25 cellular contexts compared by ENCODE assay signal in genomic region chr12:92402415-92402814, GRCh38.
A peak's percentile ranks its signal among the peaks of the same experiment; 100 is the strongest.
DNase-seq lines count a peak whose midpoint lies in the region; ATAC-seq, FAIRE-seq and TF ChIP-seq lines count a peak whose summit lies in the region.
"Had no signal": no experiment of that assay in that cellular context is flagged by ENCODE, and none has a peak within 500 bp of the region (broad histone marks: within the 10 kb centered on the region; RNA-seq: fewer than 3 reads in every experiment).

No MANE protein-coding gene starts in this region.

- no peak for FAIRE-seq in GM12878 (lab: Jason Lieb, UNC)
- FAIRE-seq: kidney had no signal

- H3K4me2 ChIP-seq in GM12878 (ENCODE audit: control insufficient read depth, insufficient read depth), result 0 out of 2 replicates have a peak overlapping the region, but pooled peaks have one; percentile 23

- in situ Hi-C loops in GM12878 (cut with MboI) (loop anchor here (5.0 kb wide), 1 partner anchor 255 kb away; the partner anchor contains the start of gene BTG1), GM13977 (cut with MboI; ENCODE audit: low pct_unique_long_range_greater_than_20kb, low sequenced_read_pairs, unreplicated experiment) (loop anchor here (25.0 kb wide), 1 partner anchor 1015 kb away; no protein-coding TSS in a partner anchor)

- no peaks in the 10 kb centered on the region for H3K9me3 Mint-ChIP-seq in stimulated activated naive CD8-positive, alpha-beta T cell treated with anti-CD3 and anti-CD28 coated beads, Interleukin-15, Interleukin-2, amounts not matched to agents 100 ng/mL and 50 ng/mL, for 24 hours
- no peaks in the 10 kb centered on the region for H3K9me3 Mint-ChIP-seq in stimulated activated naive CD8-positive, alpha-beta T cell treated with anti-CD3 and anti-CD28 coated beads, Interleukin-15, amount 100 ng/mL, for 72 hours

- no peaks in the 10 kb centered on the region for H3K27me3 Mint-ChIP-seq in stimulated activated naive CD8-positive, alpha-beta T cell treated with anti-CD3 and anti-CD28 coated beads, Interleukin-15, Interleukin-2, amounts not matched to agents 100 ng/mL and 50 ng/mL, for 24 hours
- H3K27me3 Mint-ChIP-seq in stimulated activated naive CD8-positive, alpha-beta T cell treated with anti-CD3 and anti-CD28 coated beads, Interleukin-15, amount 100 ng/mL, for 72 hours, result no peaks in the 10 kb centered on the region
- H3K27me3 Mint-ChIP-seq: type B pancreatic cell had no signal

- peaks cover 8% of the 10 kb centered on the region for H3K36me3 Mint-ChIP-seq in stimulated activated naive CD8-positive, alpha-beta T cell treated with anti-CD3 and anti-CD28 coated beads, Interleukin-15, Interleukin-2, amounts not matched to agents 100 ng/mL and 50 ng/mL, for 24 hours (ENCODE audit: low read depth)
- H3K36me3 Mint-ChIP-seq: type B pancreatic cell had no signal

- H3K9me3 ChIP-seq in GM12878 (replicated peaks; ENCODE audit: control insufficient read depth, insufficient read depth, low read length), result no peaks in the 10 kb centered on the region; the same call in 1 of the 3 replicates
- H3K9me3 ChIP-seq: adrenal gland, Caco-2, stomach had no signal

- H4K20me1 ChIP-seq in GM12878 (ENCODE audit: control insufficient read depth, insufficient read depth), result no peaks in the 10 kb centered on the region

- TF ChIP-seq RAD21 in GM12878 (IDR thresholded peaks at IDR 0.05; ENCODE audit: insufficient read depth, low read depth, low read length), result no peak

- TF ChIP-seq CTCF in GM12878 (IDR thresholded peaks at IDR 0.05 in 2 of 3, conservative IDR thresholded peaks at IDR 0.05 in 1 of 3; ENCODE audit: control insufficient read depth in 2 of 3, extremely low read depth in 1 of 3, insufficient read depth in 1 of 3, low read depth in 3 of 3, low read length in 3 of 3) (no peak), GM13977 (IDR thresholded peaks at IDR 0.05; ENCODE audit: extremely low read depth, insufficient read depth, missing control alignments) (no peak)

- TF ChIP-seq EP300 in GM12878 (IDR thresholded peaks at IDR 0.05; ENCODE audit: borderline replicate concordance in 1 of 2, control insufficient read depth in 1 of 2, low read depth in 2 of 2, low read length in 2 of 2), result no peak

- no peak overlapping the region for H3K9ac ChIP-seq in GM12878 (ENCODE audit: control insufficient read depth, insufficient read depth, low read length)
- H3K9ac ChIP-seq: parathyroid adenoma had no signal

- H3K27me3 ChIP-seq in GM12878 (replicated peaks in 1 of 2; ENCODE audit: control insufficient read depth in 2 of 2, insufficient read depth in 2 of 2, low read length in 1 of 2), result no peaks in the 10 kb centered on the region
- H3K27me3 ChIP-seq: adrenal gland, stomach had no signal

- POLR2A ChIA-PET in GM12878 (lab: Charles Lee), result interaction anchor here (0.7 to 4.3 kb wide), 9 partner anchors 10 to 257 kb away, joined by 4 to 40 read pairs (median 7); partner anchors contain the start of gene BTG1

- 3% methylated on average over 1 of the region's 1 CpG for WGBS in GM12878 (ENCODE audit: insufficient coverage, insufficient replicate concordance, low lambda C conversion rate, missing lambda C conversion rate)

- SMC1A ChIA-PET in GM12878 (lab: Charles Lee; ENCODE audit: uncharacterized antibody, unreplicated experiment), result interaction anchor here (0.6 to 11.7 kb wide), 25 partner anchors 12 to 926 kb away, joined by 3 to 145 read pairs (median 5); partner anchors contain the start of gene BTG1

- peaks cover 89% of the 10 kb centered on the region for H3K4me1 Mint-ChIP-seq in stimulated activated naive CD8-positive, alpha-beta T cell treated with anti-CD3 and anti-CD28 coated beads, Interleukin-15, Interleukin-2, amounts not matched to agents 100 ng/mL and 50 ng/mL, for 24 hours (ENCODE audit: low read depth)
- peaks cover 95% of the 10 kb centered on the region for H3K4me1 Mint-ChIP-seq in stimulated activated naive CD8-positive, alpha-beta T cell treated with anti-CD3 and anti-CD28 coated beads, Interleukin-15, amount 100 ng/mL, for 72 hours

- H3K4me3 Mint-ChIP-seq in stimulated activated naive CD8-positive, alpha-beta T cell treated with anti-CD3 and anti-CD28 coated beads, Interleukin-15, Interleukin-2, amounts not matched to agents 100 ng/mL and 50 ng/mL, for 24 hours, result no peak overlapping the region
- peak overlapping the region; percentile 4 to 44 for H3K4me3 Mint-ChIP-seq in stimulated activated naive CD8-positive, alpha-beta T cell treated with anti-CD3 and anti-CD28 coated beads, Interleukin-15, amount 100 ng/mL, for 72 hours
- H3K4me3 Mint-ChIP-seq: type B pancreatic cell had no signal

- H3K4me3 ChIP-seq in GM12878, result no peak overlapping the region
- H3K4me3 ChIP-seq: adrenal gland, stomach had no signal

- H3K4me1 ChIP-seq in GM12878 (ENCODE audit: control insufficient read depth, insufficient read depth, low read length), result peaks cover 65% of the 10 kb centered on the region
- H3K4me1 ChIP-seq: Caco-2 had no signal

- ATAC-seq in stimulated activated naive CD8-positive, alpha-beta T cell treated with anti-CD3 and anti-CD28 coated beads, Interleukin-15, Interleukin-2, amounts not matched to agents 100 U/mL and 50 U/mL, for 24 hours, result no peak
- ATAC-seq in GM12878, result no peak
- ATAC-seq in stimulated activated naive CD8-positive, alpha-beta T cell treated with anti-CD3 and anti-CD28 coated beads, Interleukin-15, amount 100 ng/mL, for 72 hours, result no peak
- ATAC-seq: activated CD4-positive, CD25-positive, alpha-beta regulatory T cell treated with anti-CD3 and anti-CD28 coated beads, Interleukin-2, amount 50 U/mL, for 24 hours; PC-3; sciatic nerve had no signal

- no peaks in the 10 kb centered on the region; the same call in 1 of the 2 replicates for H3K79me2 ChIP-seq in GM12878 (ENCODE audit: control insufficient read depth, insufficient read depth, low read length)
- H3K79me2 ChIP-seq: parathyroid adenoma had no signal

- H3K36me3 ChIP-seq in GM12878 (ENCODE audit: control insufficient read depth in 2 of 2, insufficient read depth in 2 of 2, low read length in 1 of 2), result no peaks in the 10 kb centered on the region
- H3K36me3 ChIP-seq: adrenal gland, stomach had no signal

- peak overlapping the region; percentile 96 for H3K27ac Mint-ChIP-seq in stimulated activated naive CD8-positive, alpha-beta T cell treated with anti-CD3 and anti-CD28 coated beads, Interleukin-15, Interleukin-2, amounts not matched to agents 100 ng/mL and 50 ng/mL, for 24 hours
- peak overlapping the region; percentile 5 to 91 for H3K27ac Mint-ChIP-seq in stimulated activated naive CD8-positive, alpha-beta T cell treated with anti-CD3 and anti-CD28 coated beads, Interleukin-15, amount 100 ng/mL, for 72 hours
- H3K27ac Mint-ChIP-seq: type B pancreatic cell had no signal

- no peak for TF ChIP-seq POLR2A in GM12878 (IDR thresholded peaks at IDR 0.05; ENCODE audit: low read depth, low read length)

- peak overlapping the region; percentile 98 for H3K27ac ChIP-seq in GM12878 (ENCODE audit: control insufficient read depth, insufficient read depth)
- H3K27ac ChIP-seq: adrenal gland, epithelial cell of prostate, parathyroid adenoma had no signal

- CTCF ChIA-PET in GM12878 (lab: Yijun Ruan, JAX), result interaction anchor here (0.6 to 2.7 kb wide), 4 partner anchors 38 to 204 kb away, joined by 3 to 10 read pairs (median 4); no protein-coding TSS in a partner anchor

- RAD21 ChIA-PET in GM12878 (lab: Charles Lee; ENCODE audit: unreplicated experiment), result interaction anchor here (0.6 to 5.7 kb wide), 11 partner anchors 31 to 279 kb away, joined by 3 to 71 read pairs (median 16); partner anchors contain the start of gene BTG1

- no peak overlapping the region for H2AFZ ChIP-seq in GM12878 (ENCODE audit: control insufficient read depth, low read depth, low read length)
- H2AFZ ChIP-seq: parathyroid adenoma had no signal

- no peak for DNase-seq in stimulated activated naive CD8-positive, alpha-beta T cell treated with anti-CD3 and anti-CD28 coated beads, Interleukin-15, Interleukin-2, amounts not matched to agents 100 U/mL and 50 U/mL, for 24 hours
- peak; percentile 25 for DNase-seq in OCI-M1 (lab: John Stamatoyannopoulos, UW)
- no peak for DNase-seq in GM12878 (ENCODE audit: low read depth, low spot score)
- DNase-seq in stimulated activated naive CD8-positive, alpha-beta T cell treated with anti-CD3 and anti-CD28 coated beads, Interleukin-15, amount 100 ng/mL, for 72 hours, result no peak
- no peak for DNase-seq in HuH-7.5 (ENCODE audit: low spot score)
- no peak for DNase-seq in activated gamma-delta T cell (lab: John Stamatoyannopoulos, UW)
- DNase-seq in GM13977 (ENCODE audit: low spot score), result no peak
- DNase-seq: adrenal gland, Caco-2, EL, foreskin melanocyte, KBM-7, kidney, NCI-H2081 treated with DMSO at 0.1 percent for 48 hours, NCI-H524, PC-3, SIG-M5, stomach, T-helper 9 cell had no signal

- intact Hi-C loops in GM12878 (cut with micrococcal nuclease; ENCODE audit: unreplicated experiment), result loop anchor here (5.0 kb wide), 2 partner anchors 215 to 370 kb away; no protein-coding TSS in a partner anchor

- BruUV-seq in GM12878 (replicated peaks; lab: Mats Ljungman, UMichigan), result no TSS peak

TF ChIP-seq in GM12878, 131 proteins besides CTCF, POLR2A, EP300 and RAD21:
- TF ChIP-seq SPI1 (IDR thresholded peaks at IDR 0.05; ENCODE audit: borderline replicate concordance, insufficient read depth, low read depth, low read length) (0 out of 2 replicates have a peak, but pooled peaks have one; percentile 4), SMAD5 (IDR thresholded peaks at IDR 0.05; ENCODE audit: low read depth) (no peak)
